ENCODE assay signal across 9 cellular contexts in genomic region chr5:119439140-119439625, GRCh38. TPM values are rescaled to one million over a fixed set of nuclear protein-coding genes. Genes with fewer than 3 reads are reported as not detected.
DNase-seq lines count a peak whose midpoint lies in the region; ATAC-seq, FAIRE-seq and TF ChIP-seq lines count a peak whose summit lies in the region.
"Had no signal": no experiment of that assay in that cellular context is flagged by ENCODE, and none has a peak within 500 bp of the region (broad histone marks: within the 10 kb centered on the region; RNA-seq: fewer than 3 reads in every experiment).

No MANE protein-coding gene starts in this region.

- no peaks in the 10 kb centered on the region for H4K20me1 ChIP-seq in GM12878 (ENCODE audit: control insufficient read depth, insufficient read depth)

- H3K4me3 Mint-ChIP-seq in IgD-negative memory B cell, result peak overlapping the region; percentile 81 to 93 (median 83)
- H3K4me3 Mint-ChIP-seq: nephron progenitor cell had no signal

- H3K4me3 ChIP-seq in GM12878 (no peak overlapping the region), neutrophil (ENCODE audit: low read depth in 1 of 2, low read length in 1 of 2) (peak overlapping the region in 1 of 2 experiments; percentile 30)

- peak overlapping the region in 1 of 3 donors; percentile 33 for H3K27ac Mint-ChIP-seq in IgD-negative memory B cell
- H3K27ac Mint-ChIP-seq: nephron progenitor cell had no signal

- no peaks in the 10 kb centered on the region for H3K36me3 ChIP-seq in GM12878 (ENCODE audit: control insufficient read depth in 2 of 2, insufficient read depth in 2 of 2, low read length in 1 of 2)
- H3K36me3 ChIP-seq in neutrophil, result no peaks in the 10 kb centered on the region

- no peak overlapping the region for H3K27ac ChIP-seq in GM12878 (ENCODE audit: control insufficient read depth, insufficient read depth)
- peak overlapping the region; percentile 14 for H3K27ac ChIP-seq in neutrophil

- no peak overlapping the region; the same call in 1 of the 2 replicates for H3K4me2 ChIP-seq in GM12878 (ENCODE audit: control insufficient read depth, insufficient read depth)

- H3K9ac ChIP-seq in GM12878 (ENCODE audit: control insufficient read depth, insufficient read depth, low read length), result no peak overlapping the region

- WGBS in GM12878 (ENCODE audit: insufficient coverage, insufficient replicate concordance, low lambda C conversion rate, missing lambda C conversion rate), result 23% methylated on average over 8 of the region's 8 CpGs

- no peak for FAIRE-seq in GM12878 (lab: Jason Lieb, UNC)
- no peak for FAIRE-seq in RCC 7860 (lab: Jason Lieb, UNC)

- SMC1A ChIA-PET in GM12878 (lab: Charles Lee; ENCODE audit: uncharacterized antibody, unreplicated experiment), result interaction anchor here (1.1 to 1.3 kb wide), 3 partner anchors 21 to 201 kb away, joined by 3 to 7 read pairs (median 4); no protein-coding TSS in a partner anchor

- no peak for TF ChIP-seq POLR2A in GM12878 (IDR thresholded peaks at IDR 0.05; ENCODE audit: low read depth, low read length)

- intact Hi-C loops in GM12878 (cut with micrococcal nuclease; ENCODE audit: unreplicated experiment), result no loop called here
- intact Hi-C loops in Right ventricle myocardium inferior (cut with DNase I), result no loop called here

- RAD21 ChIA-PET in GM12878 (lab: Charles Lee; ENCODE audit: unreplicated experiment), result interaction anchor here (1.1 kb wide), 1 partner anchor 417 kb away, joined by 4 read pairs; no protein-coding TSS in a partner anchor

- H3K36me3 Mint-ChIP-seq in IgD-negative memory B cell, result peaks cover 1% of the 10 kb centered on the region

- no peak overlapping the region for H2AFZ ChIP-seq in GM12878 (ENCODE audit: control insufficient read depth, low read depth, low read length)

- CTCF ChIA-PET in GM12878 (lab: Yijun Ruan, JAX), result interaction anchor here (1.6 to 1.8 kb wide), 3 partner anchors 14 to 27 kb away, joined by 4 to 6 read pairs (median 5); no protein-coding TSS in a partner anchor

- TF ChIP-seq EP300 in GM12878 (IDR thresholded peaks at IDR 0.05; ENCODE audit: borderline replicate concordance in 1 of 2, control insufficient read depth in 1 of 2, low read depth in 2 of 2, low read length in 2 of 2), result no peak

- ATAC-seq in GM19023 (IDR thresholded peaks at IDR 0.05; ENCODE audit: unreplicated experiment), result peak; percentile 49
- ATAC-seq in GM12878, result peak; percentile 43
- ATAC-seq in Right ventricle myocardium inferior, result no peak

- H3K4me1 Mint-ChIP-seq in IgD-negative memory B cell, result peaks cover 6 to 14% (median 9%) of the 10 kb centered on the region in 3 donors
- H3K4me1 Mint-ChIP-seq: nephron progenitor cell had no signal

- H3K79me2 ChIP-seq in GM12878 (ENCODE audit: control insufficient read depth, insufficient read depth, low read length), result no peaks in the 10 kb centered on the region

- no peaks in the 10 kb centered on the region for H3K27me3 Mint-ChIP-seq in IgD-negative memory B cell

- in situ Hi-C loops in GM12878 (cut with MboI), result no loop called here

- TF ChIP-seq CTCF in GM12878 (IDR thresholded peaks at IDR 0.05 in 2 of 3, conservative IDR thresholded peaks at IDR 0.05 in 1 of 3; ENCODE audit: control insufficient read depth in 2 of 3, extremely low read depth in 1 of 3, insufficient read depth in 1 of 3, low read depth in 3 of 3, low read length in 3 of 3) (no peak), neutrophil (IDR thresholded peaks at IDR 0.05) (no peak)

- H3K27me3 ChIP-seq in GM12878 (replicated peaks in 1 of 2; ENCODE audit: control insufficient read depth in 2 of 2, insufficient read depth in 2 of 2, low read length in 1 of 2), result no peaks in the 10 kb centered on the region
- H3K27me3 ChIP-seq in neutrophil, result no peaks in the 10 kb centered on the region

- no TSS peak for BruUV-seq in GM12878 (replicated peaks; lab: Mats Ljungman, UMichigan)

- peaks cover 5% of the 10 kb centered on the region; the same call in 2 of the 3 replicates for H3K9me3 ChIP-seq in GM12878 (replicated peaks; ENCODE audit: control insufficient read depth, insufficient read depth, low read length)
- no peaks in the 10 kb centered on the region for H3K9me3 ChIP-seq in neutrophil

- DNase-seq in GM12878 (ENCODE audit: low read depth, low spot score) (no peak), RCC 7860 (ENCODE audit: low spot score) (no peak), NK-92 (lab: John Stamatoyannopoulos, UW; ENCODE audit: unreplicated experiment) (no peak), OCI-M2 (lab: John Stamatoyannopoulos, UW; ENCODE audit: unreplicated experiment) (no peak), Right ventricle myocardium inferior (ENCODE audit: missing footprints) (no peak)
- DNase-seq: nephron progenitor cell had no signal

- peaks cover 5% of the 10 kb centered on the region; the same call in 1 of the 2 replicates for H3K4me1 ChIP-seq in GM12878 (ENCODE audit: control insufficient read depth, insufficient read depth, low read length)
- peaks cover 0 to 28% of the 10 kb centered on the region in 2 experiments for H3K4me1 ChIP-seq in neutrophil (ENCODE audit: control insufficient read depth in 1 of 2, insufficient read depth in 1 of 2, low read depth in 1 of 2, low read length in 1 of 2)

- peaks cover 3 to 5% (median 4%) of the 10 kb centered on the region in 3 donors for H3K9me3 Mint-ChIP-seq in IgD-negative memory B cell

- no peak for TF ChIP-seq RAD21 in GM12878 (IDR thresholded peaks at IDR 0.05; ENCODE audit: insufficient read depth, low read depth, low read length)

- POLR2A ChIA-PET in GM12878 (lab: Charles Lee), result no interaction called here

TF ChIP-seq in GM12878, 131 proteins besides CTCF, POLR2A, EP300 and RAD21 (continues in another document):
- TF ChIP-seq BHLHE40 (IDR thresholded peaks at IDR 0.05; ENCODE audit: borderline replicate concordance in 1 of 2, low read depth in 2 of 2, low read length in 1 of 2) (no peak), HCFC1 (IDR thresholded peaks at IDR 0.05; ENCODE audit: low read length) (no peak), SREBF1 (IDR thresholded peaks at IDR 0.05; ENCODE audit: low read length) (no peak), MXI1 (IDR thresholded peaks at IDR 0.05; ENCODE audit: low read depth, low read length) (no peak), FOXK2 (IDR thresholded peaks at IDR 0.05) (no peak), MTA2 (IDR thresholded peaks at IDR 0.05; ENCODE audit: low read depth) (no peak), ZNF24 (IDR thresholded peaks at IDR 0.05) (no peak), ZBTB4 (CRISPR knock-in tag; IDR thresholded peaks at IDR 0.05) (no peak), ESRRA (IDR thresholded peaks at IDR 0.05; ENCODE audit: low read length) (no peak), HDAC2 (IDR thresholded peaks at IDR 0.05) (no peak), IKZF2 (IDR thresholded peaks at IDR 0.05) (no peak), ATF7 (IDR thresholded peaks at IDR 0.05; ENCODE audit: low read depth) (no peak), SMAD1 (IDR thresholded peaks at IDR 0.05; ENCODE audit: low read depth, partially characterized antibody) (no peak)

RNA-seq across cellular contexts. Expression of gene HSD17B4, which starts 13.1 kb away (rescaled TPM):
- polyA plus RNA-seq in IgD-negative memory B cell, result 117 TPM
- 115 and 125 TPM in 2 replicates for total RNA-seq in GM12878 (2013; cell fraction: nucleolus; rRNA removed)
- 93.1 and 105 TPM in 2 replicates for total RNA-seq in GM12878 (2014; rRNA removed)
- total RNA-seq in GM12878 (2014; rRNA removed; fragmentation: Illumina TruSeq; extraction: Trizol), result 92.9 and 93.3 TPM in 2 replicates
- 90.0 and 103 TPM in 2 replicates for total RNA-seq in GM12878 (2021)
- 50.7 TPM for polyA plus RNA-seq in GM12878 (2011; ENCODE audit: low read depth)
- 125 and 160 TPM in 2 replicates for polyA plus RNA-seq in GM12878 (2011; rRNA removed)
- polyA plus RNA-seq in GM12878 (2011; cell fraction: cytosol; rRNA removed), result 69.7 and 112 TPM in 2 replicates
- polyA plus RNA-seq in GM12878 (2011; cell fraction: nucleus; rRNA removed), result 104 and 115 TPM in 2 replicates
- polyA plus RNA-seq in GM12878 (2012), result 62.5 and 78.6 TPM in 2 replicates
- polyA plus RNA-seq in GM12878 (2014; fragmentation: Illumina TruSeq; extraction: Trizol), result 97.5 and 128 TPM in 2 replicates
- polyA plus RNA-seq in GM12878 (2014; fragmentation: Nextera tagmentation; extraction: Ambion mirVana), result 10 to 100 TPM; 38.6 to 62.4 TPM
- polyA plus RNA-seq in GM12878 (2014; rRNA removed), result 52.9 and 58.6 TPM in 2 replicates
- polyA plus RNA-seq in GM12878 (2016; fragmentation: Nextera tagmentation; extraction: Ambion mirVana), result 10 to 100 TPM; 92.0 to 99.7 TPM
- polyA minus RNA-seq in GM12878 (2011; rRNA and poly(A)+ RNA removed), result 171 and 220 TPM in 2 replicates
- polyA minus RNA-seq in GM12878 (2011; cell fraction: cytosol; rRNA and poly(A)+ RNA removed), result 52.4 and 52.5 TPM in 2 replicates
- 61.4 and 80.0 TPM in 2 replicates for polyA minus RNA-seq in GM12878 (2011; cell fraction: nucleus; rRNA and poly(A)+ RNA removed)
- total RNA-seq in Right ventricle myocardium inferior, result 297 TPM
